1 cellular context compared by ENCODE assay signal in genomic region chr22:37199103-37199838, GRCh38.
A peak's percentile ranks its signal among the peaks of the same experiment; 100 is the strongest.
TF ChIP-seq lines count a peak whose summit lies in the region.

No MANE protein-coding gene starts in this region.

TF ChIP-seq in GM12878, 131 proteins besides CTCF, POLR2A, EP300 and RAD21 (continued from another document and continues in another):
- 0 out of 2 replicates have a peak, but pooled peaks have one; percentile 8 for TF ChIP-seq ZBTB33 (IDR thresholded peaks at IDR 0.05)
- TF ChIP-seq ASH2L (IDR thresholded peaks at IDR 0.05; ENCODE audit: borderline replicate concordance, low read depth) = no peak
- peak; percentile 24 for TF ChIP-seq MEF2B (IDR thresholded peaks at IDR 0.05; ENCODE audit: partially characterized antibody, poor library complexity, severe bottlenecking)
- no peak for TF ChIP-seq NRF1 (conservative IDR thresholded peaks at IDR 0.05; ENCODE audit: low read depth, low read length)
- no peak for TF ChIP-seq MTA2 (IDR thresholded peaks at IDR 0.05; ENCODE audit: low read depth)
- no peak for TF ChIP-seq GABPA (IDR thresholded peaks at IDR 0.05; ENCODE audit: low read depth)
- TF ChIP-seq BACH1 (IDR thresholded peaks at IDR 0.05; ENCODE audit: borderline replicate concordance) = peak; percentile 75; the same call in 1 of the 2 replicates
- no peak for TF ChIP-seq RELA (IDR thresholded peaks at IDR 0.05; ENCODE audit: borderline replicate concordance, partially characterized antibody)
- TF ChIP-seq EGR1 (IDR thresholded peaks at IDR 0.05; ENCODE audit: borderline replicate concordance in 1 of 2, low read depth in 2 of 2, low read length in 2 of 2) = peak in 1 of 2 experiments; percentile 17; a peak in 1 of 3 replicates
- no peak for TF ChIP-seq HSF1 (IDR thresholded peaks at IDR 0.05; ENCODE audit: low read depth, low read length)
- TF ChIP-seq ZNF207 (IDR thresholded peaks at IDR 0.05; ENCODE audit: borderline replicate concordance) = 0 out of 2 replicates have a peak, but pooled peaks have one; percentile 29
- no peak for TF ChIP-seq PAX8 (IDR thresholded peaks at IDR 0.05)
- no peak for TF ChIP-seq HDAC2 (IDR thresholded peaks at IDR 0.05)
- TF ChIP-seq ZZZ3 (IDR thresholded peaks at IDR 0.05; ENCODE audit: control insufficient read depth, insufficient read length, low read depth) = no peak
- peak; percentile 60; the same call in 1 of the 2 replicates for TF ChIP-seq MXI1 (IDR thresholded peaks at IDR 0.05; ENCODE audit: low read depth, low read length)
- TF ChIP-seq ZNF24 (IDR thresholded peaks at IDR 0.05) = no peak
- no peak for TF ChIP-seq ZBED1 (IDR thresholded peaks at IDR 0.05; ENCODE audit: borderline replicate concordance)
- TF ChIP-seq ESRRA (IDR thresholded peaks at IDR 0.05; ENCODE audit: low read length) = no peak
- TF ChIP-seq TCF3 (IDR thresholded peaks at IDR 0.05; ENCODE audit: borderline replicate concordance, insufficient read depth, low read depth, low read length) = no peak
- TF ChIP-seq IKZF2 (IDR thresholded peaks at IDR 0.05) = no peak; a peak in 1 of 4 replicates
- peak; percentile 94 for TF ChIP-seq SMARCA5 (IDR thresholded peaks at IDR 0.05)
- TF ChIP-seq MYB (IDR thresholded peaks at IDR 0.05; ENCODE audit: borderline replicate concordance, low read depth, low read length) = no peak
- no peak for TF ChIP-seq NR2C2 (IDR thresholded peaks at IDR 0.05; ENCODE audit: borderline replicate concordance, control insufficient read depth, insufficient read length, low read depth)
- TF ChIP-seq PKNOX1 (IDR thresholded peaks at IDR 0.05) = peak; percentile 50; the same call in 1 of the 2 replicates
- peak; percentile 21 to 37; a peak in 1 of 4 replicates for TF ChIP-seq BHLHE40 (IDR thresholded peaks at IDR 0.05; ENCODE audit: borderline replicate concordance in 1 of 2, low read depth in 2 of 2, low read length in 1 of 2)
- no peak for TF ChIP-seq ZNF384 (IDR thresholded peaks at IDR 0.05; ENCODE audit: borderline replicate concordance, low read depth, low read length)
- TF ChIP-seq GATAD2B (conservative IDR thresholded peaks at IDR 0.05; ENCODE audit: low read depth) = peak; percentile 81
- TF ChIP-seq TCF12 (IDR thresholded peaks at IDR 0.05; ENCODE audit: low read depth, low read length) = no peak
- no peak for TF ChIP-seq ATF2 (IDR thresholded peaks at IDR 0.05; ENCODE audit: low read length)
- peak; percentile 57; the same call in 1 of the 2 replicates for TF ChIP-seq RB1 (IDR thresholded peaks at IDR 0.05; ENCODE audit: borderline replicate concordance)
- peak; percentile 57; the same call in 1 of the 2 replicates for TF ChIP-seq NKRF (conservative IDR thresholded peaks at IDR 0.05)
- TF ChIP-seq RELB (IDR thresholded peaks at IDR 0.05; ENCODE audit: low read depth) = peak; percentile 42; the same call in 1 of the 2 replicates
- TF ChIP-seq FOXM1 (IDR thresholded peaks at IDR 0.05; ENCODE audit: low read depth, low read length) = no peak
- no peak for TF ChIP-seq CEBPB (IDR thresholded peaks at IDR 0.05; ENCODE audit: borderline replicate concordance in 1 of 2, low read depth in 2 of 2, low read length in 2 of 2)
- TF ChIP-seq CHD4 (IDR thresholded peaks at IDR 0.05) = 0 out of 2 replicates have a peak, but pooled peaks have one; percentile 66
- TF ChIP-seq NBN (IDR thresholded peaks at IDR 0.05) = peak; percentile 75
- TF ChIP-seq IRF3 (IDR thresholded peaks at IDR 0.05) = no peak
- TF ChIP-seq ZNF274 (IDR thresholded peaks at IDR 0.05; ENCODE audit: insufficient read depth, insufficient read length) = no peak
- TF ChIP-seq PAX5 (IDR thresholded peaks at IDR 0.05; ENCODE audit: borderline replicate concordance, low read depth, low read length) = peak; percentile 44; the same call in 1 of the 2 replicates
- peak; percentile 81; the same call in 1 of the 2 replicates for TF ChIP-seq SMAD5 (IDR thresholded peaks at IDR 0.05; ENCODE audit: low read depth)
- peak; percentile 61 for TF ChIP-seq ZNF687 (IDR thresholded peaks at IDR 0.05)
- no peak for TF ChIP-seq FOXK2 (IDR thresholded peaks at IDR 0.05)
- peak; percentile 64 for TF ChIP-seq LARP7 (IDR thresholded peaks at IDR 0.05)
- TF ChIP-seq POLR2AphosphoS2 (IDR thresholded peaks at IDR 0.05; ENCODE audit: low read depth, low read length) = peak; percentile 80; the same call in 1 of the 2 replicates
- peak; percentile 65 for TF ChIP-seq YY1 (IDR thresholded peaks at IDR 0.05; ENCODE audit: low read depth, low read length)
- peak; percentile 35 for TF ChIP-seq DPF2 (IDR thresholded peaks at IDR 0.05)
- TF ChIP-seq EED (IDR thresholded peaks at IDR 0.05; ENCODE audit: low read depth) = no peak
- peak; percentile 10; the same call in 1 of the 2 replicates for TF ChIP-seq RUNX3 (IDR thresholded peaks at IDR 0.05; ENCODE audit: low read length)
- 0 out of 2 replicates have a peak, but pooled peaks have one; percentile 27 for TF ChIP-seq JUND (IDR thresholded peaks at IDR 0.05; ENCODE audit: low read depth, low read length)
- peak; percentile 73 for TF ChIP-seq MLLT1 (IDR thresholded peaks at IDR 0.05)
- no peak for TF ChIP-seq ATF7 (IDR thresholded peaks at IDR 0.05; ENCODE audit: low read depth)
- no peak for TF ChIP-seq NR2C1 (IDR thresholded peaks at IDR 0.05)
- TF ChIP-seq CHD2 (IDR thresholded peaks at IDR 0.05; ENCODE audit: borderline replicate concordance, low read depth, low read length) = 0 out of 2 replicates have a peak, but pooled peaks have one; percentile 22
